ENCODE assay signal across 13 cellular contexts in the genomic region with DNA sequence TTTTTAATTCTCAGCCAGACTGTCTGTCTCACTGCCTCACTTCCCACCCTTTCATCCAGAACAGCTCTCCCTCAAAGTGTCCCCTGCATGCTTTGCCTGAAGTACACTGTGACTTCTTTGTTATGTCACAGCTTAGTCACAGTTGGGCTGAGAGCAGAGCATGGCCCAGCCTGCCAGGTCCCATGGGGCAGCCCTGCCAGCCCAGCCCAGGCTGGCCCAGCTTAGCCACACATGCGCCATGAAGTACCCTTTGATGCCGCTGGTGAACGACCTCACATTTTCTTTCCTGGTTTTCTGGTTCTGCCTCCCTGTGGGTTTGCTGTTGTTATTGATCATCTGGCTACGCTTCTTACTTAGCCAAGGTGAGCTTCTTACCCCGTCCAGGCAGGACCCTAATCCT. TPM values are rescaled to one million over a fixed set of nuclear protein-coding genes. Genes with fewer than 3 reads are reported as not detected.
DNase-seq lines count a peak whose midpoint lies in the region; ATAC-seq and TF ChIP-seq lines count a peak whose summit lies in the region.
"Had no signal": no experiment of that assay in that cellular context is flagged by ENCODE, and none has a peak within 500 bp of the region (broad histone marks: within the 10 kb centered on the region; RNA-seq: fewer than 3 reads in every experiment).

A gene (plus strand): TSS at position 185 of the 400 bp plus-strand sequence. CDS start 54 bp downstream, at position 239.

- ATAC-seq in HG03457 (IDR thresholded peaks at IDR 0.05; ENCODE audit: unreplicated experiment) = no peak

- TF ChIP-seq CTCF in BE2C (IDR thresholded peaks at IDR 0.05; ENCODE audit: low read depth, low read length) (no peak), chondrocyte (IDR thresholded peaks at IDR 0.05) (no peak)

- H3K36me3 Mint-ChIP-seq in chondrocyte (ENCODE audit: low read depth) = peaks cover 7% of the 10 kb centered on the region

- H3K27ac Mint-ChIP-seq in chondrocyte (ENCODE audit: unreplicated experiment) = peak within 1 kb of the TSS; percentile 62

- H3K9me3 Mint-ChIP-seq in chondrocyte (ENCODE audit: low read depth) = no peaks in the 10 kb centered on the region

- H3K4me3 ChIP-seq in BE2C (ENCODE audit: low read depth, low read length) = no peak within 1 kb of the TSS
- H3K4me3 ChIP-seq: thoracic aorta had no signal

- peaks cover 5% of the 10 kb centered on the region for H3K36me3 ChIP-seq in BE2C

- H3K4me1 Mint-ChIP-seq in chondrocyte (ENCODE audit: low read depth) = peaks cover 13% of the 10 kb centered on the region

- no peaks in the 10 kb centered on the region for H3K9me3 ChIP-seq in BE2C
- H3K9me3 ChIP-seq: thoracic aorta had no signal

- no peaks in the 10 kb centered on the region for H3K4me1 ChIP-seq in BE2C

- H3K4me3 Mint-ChIP-seq in chondrocyte (ENCODE audit: unreplicated experiment) = no peak within 1 kb of the TSS

- DNase-seq in BE2C (peak; percentile 60), M059J (ENCODE audit: low read depth) (peak; percentile 35), chondrocyte (ENCODE audit: low spot score) (no peak), midbrain (lab: John Stamatoyannopoulos, UW) (peak; percentile 69), activated gamma-delta T cell treated with Interleukin-2 at 50 U/mL for 16 hours (no peak), activated T-cell treated with anti-CD3 and anti-CD28 coated beads for 4 hours (no peak)
- DNase-seq in stimulated activated CD4-positive, alpha-beta T cell treated with anti-CD3 and anti-CD28 coated beads, Interleukin-1b, Interleukin-23, amount 100 ng/mL, for 48 hours = no peak
- DNase-seq: activated CD4-positive, alpha-beta T cell treated with anti-CD3 and anti-CD28 coated beads, Interleukin-2, amount 50 U/mL, for 48 hours; NCI-H1048; SIG-M5 had no signal

- no peaks in the 10 kb centered on the region for H3K27me3 ChIP-seq in BE2C

- H3K27me3 Mint-ChIP-seq in chondrocyte (ENCODE audit: low read depth) = no peaks in the 10 kb centered on the region

RNA-seq across cellular contexts. Expression of the gene that starts here (rescaled TPM):
- not detected for polyA plus RNA-seq in BE2C (2012; ENCODE audit: insufficient read depth, insufficient read length, low read depth)
- not detected in 2 replicates for total RNA-seq in M059J (2014; rRNA removed; shearing (Covaris generic))
- not detected in 3 replicates for total RNA-seq in chondrocyte
- total RNA-seq: fibroblast of villous mesenchyme, thoracic aorta had no signal

Comparison
In these comparisons a context has a peak if more than half of its experiments do, and no peak if none do; other contexts are left out.
1. Peak in DNase-seq in M059J; RNA of the gene not detected or under 1 TPM.
2. DNase-seq: peak in BE2C (single experiment) and midbrain (single experiment); none in chondrocyte (single experiment), activated gamma-delta T cell treated with Interleukin-2 at 50 U/mL for 16 hours (single experiment), stimulated activated CD4-positive, alpha-beta T cell treated with anti-CD3 and anti-CD28 coated beads, Interleukin-1b, Interleukin-23, amount 100 ng/mL, for 48 hours (single experiment) and activated T-cell treated with anti-CD3 and anti-CD28 coated beads for 4 hours (single experiment).